Comparison of ENCODE assay signal across 9 cellular contexts in the genomic region with DNA sequence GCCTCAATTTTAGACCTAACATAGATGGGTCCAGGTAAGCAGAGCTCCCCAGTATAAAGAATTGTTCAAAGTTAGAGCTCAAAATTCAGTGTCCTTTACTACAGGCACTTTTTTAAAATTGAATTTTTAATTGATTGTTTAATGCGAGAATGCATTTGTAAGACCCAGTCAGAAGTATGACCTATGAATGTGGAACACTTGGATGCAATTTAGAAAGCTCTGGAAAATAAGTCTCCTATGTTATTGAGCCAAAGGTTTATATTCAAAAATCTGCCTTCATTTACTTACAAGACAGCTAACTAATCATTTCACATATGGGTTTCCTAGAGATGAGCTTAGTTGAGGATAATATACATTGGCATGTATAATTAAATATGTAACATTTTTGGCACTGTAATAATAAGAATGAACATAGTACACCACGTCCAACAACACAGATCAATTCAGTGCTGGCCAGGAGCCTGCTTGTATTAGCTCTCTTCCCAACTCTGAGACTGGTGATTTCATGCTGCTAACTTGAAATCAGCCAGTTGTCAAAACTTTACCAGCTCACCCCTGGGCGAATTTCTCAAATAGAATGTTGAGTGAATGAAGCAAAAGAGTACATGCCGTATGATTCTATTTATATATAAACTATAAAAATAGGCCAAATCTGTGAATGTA.
"Had no signal": no experiment of that assay in that cellular context is flagged by ENCODE, and none has a peak within 500 bp of the region (broad histone marks: within the 10 kb centered on the region; RNA-seq: fewer than 3 reads in every experiment).

No MANE protein-coding gene starts in this region.

- H3K4me1 ChIP-seq: HAP-1 had no signal

- H3K4me3 ChIP-seq: GM23248, HAP-1, K562 had no signal

- H3K36me3 ChIP-seq: HAP-1 had no signal

- ATAC-seq: HCT116, K562 had no signal

- H3K9me3 ChIP-seq: HAP-1 had no signal

- H3K9ac ChIP-seq: GM23248 had no signal

- DNase-seq: GM23248, GOT3, H7, HFFc6, IMR-90 had no signal

- H3K27ac ChIP-seq: GM23248, HL-60 had no signal
